Comparison of ENCODE assay signal across 8 cellular contexts in the genomic region with DNA sequence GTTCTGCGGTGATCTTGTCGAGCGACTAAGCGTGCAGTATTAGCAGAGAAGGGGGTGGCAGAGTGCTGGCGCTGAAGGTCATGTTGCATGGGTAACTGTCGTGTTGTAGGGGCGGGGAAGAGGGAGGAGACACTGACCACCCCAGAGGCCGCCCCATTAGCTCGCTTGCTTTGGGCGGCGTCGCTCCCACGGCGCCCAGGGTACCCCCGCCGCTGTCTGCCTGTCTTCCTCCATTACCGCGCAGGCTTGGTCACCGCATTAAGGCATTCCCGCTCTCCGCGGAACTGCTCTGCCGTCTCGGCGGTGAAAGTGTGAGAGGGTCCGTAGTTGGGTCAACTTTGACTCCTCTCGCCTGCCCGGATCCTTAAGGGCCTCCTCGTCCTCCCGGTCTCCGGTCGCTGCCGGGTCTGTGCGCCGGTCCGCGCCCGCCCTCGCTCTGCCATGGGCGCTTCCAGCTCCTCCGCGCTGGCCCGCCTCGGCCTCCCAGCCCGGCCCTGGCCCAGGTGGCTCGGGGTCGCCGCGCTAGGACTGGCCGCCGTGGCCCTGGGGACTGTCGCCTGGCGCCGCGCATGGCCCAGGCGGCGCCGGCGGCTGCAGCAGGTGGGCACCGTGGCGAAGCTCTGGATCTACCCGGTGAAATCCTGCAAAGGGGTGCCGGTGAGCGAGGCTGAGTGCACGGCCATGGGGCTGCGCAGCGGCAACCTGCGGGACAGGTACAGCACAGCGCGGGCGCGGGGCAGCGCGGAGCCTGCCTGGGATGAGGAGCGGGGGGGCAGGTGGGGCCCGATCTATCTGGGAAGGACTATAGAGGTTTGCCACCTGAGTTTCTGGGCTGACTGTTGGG. TPM values are rescaled to one million over a fixed set of nuclear protein-coding genes. Genes with fewer than 3 reads are reported as not detected.
DNase-seq lines count a peak whose midpoint lies in the region; ATAC-seq and TF ChIP-seq lines count a peak whose summit lies in the region.

A gene (plus strand): TSS at position 232 of the 844 bp plus-strand sequence. CDS start 210 bp downstream, at position 442.

- H3K4me3 Mint-ChIP-seq in osteocyte (ENCODE audit: unreplicated experiment) = peak within 1 kb of the TSS; percentile 90

- no peaks in the 10 kb centered on the region for H3K36me3 ChIP-seq in left ventricle myocardium inferior

- no peaks in the 10 kb centered on the region for H3K36me3 Mint-ChIP-seq in osteocyte (ENCODE audit: unreplicated experiment)

- H3K4me1 Mint-ChIP-seq in osteocyte (ENCODE audit: unreplicated experiment) = peaks cover 39% of the 10 kb centered on the region

- intact Hi-C loops in left ventricle myocardium inferior (cut with micrococcal nuclease) = no loop called here

- TF ChIP-seq CTCF in AG09309 (IDR thresholded peaks at IDR 0.05; ENCODE audit: control insufficient read depth, insufficient read depth, low read depth, low read length, missing control alignments) (no peak), left ventricle myocardium inferior (IDR thresholded peaks at IDR 0.05; ENCODE audit: borderline replicate concordance) (no peak), osteocyte (IDR thresholded peaks at IDR 0.05) (no peak)

- no peaks in the 10 kb centered on the region for H3K9me3 Mint-ChIP-seq in osteocyte (ENCODE audit: unreplicated experiment)

- peak within 1 kb of the TSS; percentile 96 for H3K27ac ChIP-seq in left ventricle myocardium inferior (replicated peaks)

- H3K27ac Mint-ChIP-seq in osteocyte (ENCODE audit: unreplicated experiment) = peak within 1 kb of the TSS; percentile 94

- H3K4me1 ChIP-seq in left ventricle myocardium inferior = peaks cover 56% of the 10 kb centered on the region

- H3K27me3 ChIP-seq in left ventricle myocardium inferior (ENCODE audit: low read depth) = no peaks in the 10 kb centered on the region

- H3K27me3 Mint-ChIP-seq in osteocyte (ENCODE audit: unreplicated experiment) = no peaks in the 10 kb centered on the region

- no peaks in the 10 kb centered on the region for H3K9me3 ChIP-seq in left ventricle myocardium inferior (replicated peaks)

- ATAC-seq in GM18502 (IDR thresholded peaks at IDR 0.05; ENCODE audit: poor library complexity, unreplicated experiment) (peak; percentile 96), HG02970 (IDR thresholded peaks at IDR 0.05; ENCODE audit: low FRiP score, unreplicated experiment) (peak; percentile 79)

- peak within 1 kb of the TSS; percentile 87 for H3K4me3 ChIP-seq in AG09309 (ENCODE audit: control insufficient read depth, low read depth, low read length)
- H3K4me3 ChIP-seq in left ventricle myocardium inferior = peak within 1 kb of the TSS; percentile 87

- peak; percentile 31 for DNase-seq in AG09309 (ENCODE audit: low read depth)
- peak; percentile 68 for DNase-seq in NCI-H2227 (lab: John Stamatoyannopoulos, UW; ENCODE audit: unreplicated experiment)
- peak in 53 of 58 donors; percentile 14 to 77 (median 48) for DNase-seq in anterior cingulate cortex (lab: John Stamatoyannopoulos, UW)
- DNase-seq in left ventricle myocardium inferior = peak; percentile 86
- DNase-seq in osteocyte (ENCODE audit: extremely low spot score, unreplicated experiment) = peak; percentile 88
- no peak for DNase-seq in GM19240 (ENCODE audit: insufficient read length, low spot score)

RNA-seq across cellular contexts. Expression of the gene that starts here (rescaled TPM):
- total RNA-seq in left ventricle myocardium inferior (22.6 TPM), osteocyte (25.6 and 27.9 TPM in 2 replicates)
